In genomic region chr5:147949711-147950573, GRCh38 we compare ENCODE assay signal across 8 cellular contexts. TPM values are rescaled to one million over a fixed set of nuclear protein-coding genes. Genes with fewer than 3 reads are reported as not detected.
DNase-seq lines count a peak whose midpoint lies in the region; ATAC-seq, FAIRE-seq and TF ChIP-seq lines count a peak whose summit lies in the region.

No MANE protein-coding gene starts in this region.

- intact Hi-C loops in Right ventricle myocardium inferior (cut with DNase I) (loop anchor here (2.0 to 5.0 kb wide), 2 partner anchors 157 to 781 kb away; no protein-coding TSS in a partner anchor), HepG2 (cut with micrococcal nuclease; ENCODE audit: unreplicated experiment) (loop anchor here (1.0 to 5.0 kb wide), 5 partner anchors 171 to 782 kb away; no protein-coding TSS in a partner anchor), posterior vena cava (cut with DNase I) (no loop called here)

- no peak overlapping the region for H3K4me2 ChIP-seq in HepG2 (ENCODE audit: low read depth, low read length)

- no peak overlapping the region for H3K27ac ChIP-seq in cardiac muscle cell
- no peak overlapping the region for H3K27ac ChIP-seq in HepG2 (ENCODE audit: extremely low read length, insufficient read depth, low read length)

- POLR2A ChIA-PET in HepG2 (lab: Yijun Ruan, JAX) = no interaction called here

- no peaks in the 10 kb centered on the region for H3K79me2 ChIP-seq in HepG2 (ENCODE audit: insufficient read depth, low read length)

- H3K9me3 ChIP-seq in cardiac muscle cell (ENCODE audit: low read depth) (no peaks in the 10 kb centered on the region), HepG2 (ENCODE audit: low read length) (no peaks in the 10 kb centered on the region)

- no peak overlapping the region for H3K9ac ChIP-seq in HepG2 (ENCODE audit: insufficient read depth, low read depth, low read length)

- FAIRE-seq in HepG2 (lab: Jason Lieb, UNC) = no peak

- WGBS in HepG2 (ENCODE audit: low lambda C conversion rate) = 0% methylated on average over 2 of the region's 2 CpGs

- H2AFZ ChIP-seq in HepG2 (ENCODE audit: low read length) = no peak overlapping the region

- H3K27me3 ChIP-seq in cardiac muscle cell (no peaks in the 10 kb centered on the region), HepG2 (ENCODE audit: control insufficient read depth in 1 of 2, insufficient read depth in 2 of 2, low read length in 2 of 2) (no peaks in the 10 kb centered on the region)

- H4K20me1 ChIP-seq in HepG2 (ENCODE audit: insufficient read depth, low read length) = no peaks in the 10 kb centered on the region

- DNase-seq in cardiac muscle cell (ENCODE audit: low read depth in 1 of 2, low spot score in 1 of 2) (peak; percentile 53 to 62), Right ventricle myocardium inferior (ENCODE audit: missing footprints) (no peak), NCI-H2227 (lab: John Stamatoyannopoulos, UW; ENCODE audit: unreplicated experiment) (peak; percentile 48), T47D (ENCODE audit: low read depth in 1 of 2, low spot score in 1 of 2) (peak; percentile 77), HepG2 (ENCODE audit: low spot score) (peak; percentile 37), posterior vena cava (ENCODE audit: low spot score) (no peak)
- no peak for DNase-seq in activated T-cell treated with anti-CD3 and anti-CD28 coated beads, Interleukin-2, amount 50 U/mL, for 1 hour

- CTCF ChIA-PET in HepG2 (lab: Yijun Ruan, JAX; ENCODE audit: low intra/inter-chr PET ratio, low total read pairs) = interaction anchor here (1.2 to 2.2 kb wide), 4 partner anchors 171 to 781 kb away, joined by 3 to 17 read pairs (median 8); no protein-coding TSS in a partner anchor

- TF ChIP-seq POLR2A in HepG2 (IDR thresholded peaks at IDR 0.05; ENCODE audit: insufficient read depth in 1 of 2, low read depth in 2 of 2, low read length in 2 of 2) = no peak

- BruUV-seq in HepG2 (replicated peaks; lab: Mats Ljungman, UMichigan) = no TSS peak

- H3K4me3 ChIP-seq in cardiac muscle cell (no peak overlapping the region), HepG2 (replicated peaks in 1 of 3; ENCODE audit: insufficient read depth in 1 of 3, low read depth in 2 of 3, low read length in 3 of 3) (no peak overlapping the region)

- in situ Hi-C loops in T47D (cut with HindIII; ENCODE audit: low pct_unique_long_range_greater_than_20kb, low sequenced_read_pairs) (no loop called here), HepG2 (cut with HindIII; ENCODE audit: extremely low pct_ligation_motif_present, low pct_unique_long_range_greater_than_20kb) (loop anchor here (10.0 kb wide), 2 partner anchors 165 to 425 kb away; no protein-coding TSS in a partner anchor)

- TF ChIP-seq CTCF in cardiac muscle cell (IDR thresholded peaks at IDR 0.05; ENCODE audit: low read depth, low read length) = peak; percentile 58
- peak; percentile 65 for TF ChIP-seq CTCF in HepG2 (CRISPR knock-in tag; IDR thresholded peaks at IDR 0.05)

- no peak for TF ChIP-seq RAD21 in HepG2 (CRISPR knock-in tag; IDR thresholded peaks at IDR 0.05)

- H3K36me3 ChIP-seq in cardiac muscle cell (no peaks in the 10 kb centered on the region), HepG2 (replicated peaks in 1 of 2; ENCODE audit: control insufficient read depth in 1 of 2, insufficient read depth in 2 of 2, low read length in 2 of 2) (no peaks in the 10 kb centered on the region)

- H3K4me1 ChIP-seq in cardiac muscle cell (ENCODE audit: low read depth) (no peaks in the 10 kb centered on the region), HepG2 (ENCODE audit: insufficient read depth, low read length) (no peaks in the 10 kb centered on the region)

- TF ChIP-seq EP300 in HepG2 (IDR thresholded peaks at IDR 0.05; ENCODE audit: low read depth in 2 of 2, low read length in 2 of 2) = no peak
- no peak for TF ChIP-seq EP300 in HepG2 (CRISPR knock-in tag; IDR thresholded peaks at IDR 0.05; ENCODE audit: borderline replicate concordance)

- ATAC-seq in Right ventricle myocardium inferior (no peak), HG02938 (IDR thresholded peaks at IDR 0.05; ENCODE audit: unreplicated experiment) (peak; percentile 89), HepG2 (peak; percentile 73)

TF ChIP-seq in HepG2, 621 proteins besides CTCF, POLR2A, EP300 and RAD21:
- TF ChIP-seq GATAD1 (CRISPR knock-in tag; IDR thresholded peaks at IDR 0.05) = no peak
- peak; percentile 47 for TF ChIP-seq SMC3 (IDR thresholded peaks at IDR 0.05; ENCODE audit: low read length)
- TF ChIP-seq SNAPC5 (CRISPR knock-in tag; IDR thresholded peaks at IDR 0.05; ENCODE audit: borderline replicate concordance) = no peak
- peak; percentile 70 for TF ChIP-seq STAG1 (CRISPR knock-in tag; IDR thresholded peaks at IDR 0.05)
- no peak for TF ChIP-seq ZBTB33 (CRISPR knock-in tag; IDR thresholded peaks at IDR 0.05)

RNA-seq across cellular contexts. Expression of gene C5orf46, which starts 43.6 kb away (rescaled TPM):
- not detected in 2 replicates for total RNA-seq in cardiac muscle cell
- 0.43 TPM in 1 of 2 replicates, not detected in the other for polyA plus RNA-seq in cardiac muscle cell
- 2.4 TPM for total RNA-seq in Right ventricle myocardium inferior
- total RNA-seq in HepG2 (2016; rRNA removed; fragmentation: Illumina TruSeq; extraction: Trizol) = not detected in 2 replicates
- total RNA-seq in HepG2 (2016; cell fraction: cytosol; rRNA removed; fragmentation: Illumina TruSeq; extraction: Trizol; ENCODE audit: low read depth) = not detected in 2 replicates
- total RNA-seq in HepG2 (2016; cell fraction: insoluble cytoplasmic fraction; rRNA removed; fragmentation: Illumina TruSeq; extraction: Trizol) = not detected in 2 replicates
- not detected in 2 replicates for total RNA-seq in HepG2 (2016; cell fraction: membrane; rRNA removed; fragmentation: Illumina TruSeq; extraction: Trizol)
- total RNA-seq in HepG2 (2016; cell fraction: nucleus; rRNA removed; fragmentation: Illumina TruSeq; extraction: Trizol) = not detected in 2 replicates
- not detected in 2 replicates for polyA plus RNA-seq in HepG2 (2011; rRNA removed)
- polyA plus RNA-seq in HepG2 (2011; cell fraction: cytosol; rRNA removed) = not detected in 2 replicates
- polyA plus RNA-seq in HepG2 (2011; cell fraction: nucleus; rRNA removed) = not detected in 2 replicates
- not detected in 2 replicates for polyA plus RNA-seq in HepG2 (2012)
- polyA plus RNA-seq in HepG2 (2016; cell fraction: cytosol; fragmentation: Illumina TruSeq; extraction: Trizol; ENCODE audit: low read depth) = not detected in 2 replicates
- not detected in 2 replicates for polyA plus RNA-seq in HepG2 (2016; cell fraction: insoluble cytoplasmic fraction; fragmentation: Illumina TruSeq; extraction: Trizol; ENCODE audit: low read depth)
- not detected in 2 replicates for polyA plus RNA-seq in HepG2 (2016; cell fraction: membrane; fragmentation: Illumina TruSeq; extraction: Trizol; ENCODE audit: low read depth)
- polyA plus RNA-seq in HepG2 (2016; cell fraction: nucleus; fragmentation: Illumina TruSeq; extraction: Trizol; ENCODE audit: insufficient read depth, low read depth) = not detected in 2 replicates
- polyA minus RNA-seq in HepG2 (2011; rRNA and poly(A)+ RNA removed; ENCODE audit: low replicate concordance) = not detected in 2 replicates
- polyA minus RNA-seq in HepG2 (2011; cell fraction: cytosol; rRNA and poly(A)+ RNA removed) = not detected in 2 replicates
- not detected in 2 replicates for polyA minus RNA-seq in HepG2 (2011; cell fraction: nucleus; rRNA and poly(A)+ RNA removed)
- 1 to 10 TPM in 1 of 2 donors, not detected in 1; 1.9 TPM for total RNA-seq in posterior vena cava

Comparison
In these comparisons a context has a peak if more than half of its experiments do, and no peak if none do; other contexts are left out.
1. DNase-seq: peak in cardiac muscle cell (2 of 2), NCI-H2227 (single experiment), T47D (2 of 2) and HepG2 (single experiment); none in Right ventricle myocardium inferior (single experiment), posterior vena cava (single experiment) and activated T-cell treated with anti-CD3 and anti-CD28 coated beads, Interleukin-2, amount 50 U/mL, for 1 hour (single experiment).
2. intact Hi-C loops: an anchor here in Right ventricle myocardium inferior (2.0 to 5.0 kb wide) and HepG2 (1.0 to 5.0 kb wide); none called in posterior vena cava.